In the genomic region with DNA sequence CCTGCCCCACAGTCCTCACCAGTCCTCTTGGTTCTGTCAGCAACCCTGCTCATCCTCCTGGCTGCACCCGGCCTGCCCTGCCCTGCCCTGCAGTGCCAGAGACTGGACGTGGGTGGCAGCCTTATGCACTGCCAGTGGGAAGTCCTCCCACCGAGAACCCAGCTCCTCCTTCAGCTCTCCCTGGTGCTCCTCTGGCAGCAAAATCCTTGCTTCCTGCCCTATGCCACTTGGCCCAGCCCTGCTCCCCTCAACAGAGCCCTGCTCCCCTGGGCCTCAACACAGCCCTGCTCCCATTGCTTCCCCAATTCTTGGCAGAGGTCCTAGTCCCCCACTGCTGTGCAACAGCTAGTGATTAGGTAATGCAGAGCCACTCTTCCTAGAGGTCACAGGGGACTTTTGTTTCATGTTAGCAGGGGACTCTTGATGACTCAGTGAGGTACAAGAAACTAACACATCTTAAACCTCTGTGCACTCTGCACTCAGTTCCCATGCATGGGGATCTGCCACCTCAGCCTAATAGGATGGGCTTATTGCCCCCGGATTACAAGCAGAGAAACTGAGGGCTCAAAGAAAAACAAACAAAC, we compare ENCODE assay signal across 10 cellular contexts. TPM values are rescaled to one million over a fixed set of nuclear protein-coding genes. Genes with fewer than 3 reads are reported as not detected.
DNase-seq lines count a peak whose midpoint lies in the region; ATAC-seq and TF ChIP-seq lines count a peak whose summit lies in the region.
"Had no signal": no experiment of that assay in that cellular context is flagged by ENCODE, and none has a peak within 500 bp of the region (broad histone marks: within the 10 kb centered on the region; RNA-seq: fewer than 3 reads in every experiment).

No MANE protein-coding gene starts in this region.

- POLR2A ChIA-PET in naive thymus-derived CD8-positive, alpha-beta T cell (lab: Charles Lee) = interaction anchor here (1.0 to 6.5 kb wide), 4 partner anchors 9 to 18 kb away, joined by 3 to 52 read pairs (median 6); no protein-coding TSS in a partner anchor

- no peak for TF ChIP-seq POLR2A in NB4 (IDR thresholded peaks at IDR 0.05; ENCODE audit: extremely low read depth, insufficient read length)

- no peaks in the 10 kb centered on the region for H3K4me1 Mint-ChIP-seq in GM23338
- peaks cover 18 to 59% (median 32%) of the 10 kb centered on the region in 4 donors for H3K4me1 Mint-ChIP-seq in naive thymus-derived CD8-positive, alpha-beta T cell

- no peaks in the 10 kb centered on the region for H4K20me1 ChIP-seq in GM23338 (replicated peaks; ENCODE audit: insufficient read depth)

- no peaks in the 10 kb centered on the region for H3K79me2 ChIP-seq in GM23338 (replicated peaks; ENCODE audit: insufficient read depth)

- no peak overlapping the region for H3K27ac Mint-ChIP-seq in GM23338
- peak overlapping the region in 8 of 10 donors; percentile 10 to 91 (median 56) for H3K27ac Mint-ChIP-seq in naive thymus-derived CD8-positive, alpha-beta T cell

- H3K36me3 Mint-ChIP-seq in GM23338 (ENCODE audit: low read depth) = no peaks in the 10 kb centered on the region
- H3K36me3 Mint-ChIP-seq in naive thymus-derived CD8-positive, alpha-beta T cell = no peaks in the 10 kb centered on the region

- H3K36me3 ChIP-seq in GM23338 (ENCODE audit: insufficient read depth) = no peaks in the 10 kb centered on the region; the same call in 1 of the 2 replicates
- H3K36me3 ChIP-seq in BE2C = no peaks in the 10 kb centered on the region

- no peaks in the 10 kb centered on the region; the same call in 2 of the 3 replicates for H3K9me3 Mint-ChIP-seq in GM23338
- H3K9me3 Mint-ChIP-seq in naive thymus-derived CD8-positive, alpha-beta T cell = no peaks in the 10 kb centered on the region

- TF ChIP-seq CTCF in GM23338 (conservative IDR thresholded peaks at IDR 0.05; ENCODE audit: low read depth in 2 of 2) (no peak), NB4 (IDR thresholded peaks at IDR 0.05; ENCODE audit: low read depth, low read length) (no peak), BE2C (IDR thresholded peaks at IDR 0.05; ENCODE audit: low read depth, low read length) (no peak)

- no peak overlapping the region for H2AFZ ChIP-seq in GM23338

- H3K4me2 ChIP-seq in GM23338 = no peak overlapping the region

- H3K4me3 Mint-ChIP-seq in GM23338 = no peak overlapping the region
- peak overlapping the region in 7 of 10 donors; percentile 12 to 81 (median 66) for H3K4me3 Mint-ChIP-seq in naive thymus-derived CD8-positive, alpha-beta T cell

- H3K4me3 ChIP-seq in GM23338 (no peak overlapping the region), NB4 (ENCODE audit: low read depth, low read length) (no peak overlapping the region), BE2C (ENCODE audit: low read depth, low read length) (no peak overlapping the region)

- ATAC-seq in GM18511 (IDR thresholded peaks at IDR 0.05; ENCODE audit: unreplicated experiment) (peak; percentile 97), GM23338 (peak; percentile 25; the same call in 1 of the 3 replicates)
- ATAC-seq in naive thymus-derived CD8-positive, alpha-beta T cell = peak in 1 of 2 donors; percentile 61

- no peaks in the 10 kb centered on the region for H3K9me3 ChIP-seq in BE2C

- DNase-seq in GM23338 (ENCODE audit: low spot score) (no peak), NB4 (ENCODE audit: low read depth) (peak; percentile 95), cerebellar nuclear complex (lab: John Stamatoyannopoulos, UW) (no peak), BE2C (no peak), DMS153 (lab: John Stamatoyannopoulos, UW) (no peak)
- no peak for DNase-seq in naive thymus-derived CD8-positive, alpha-beta T cell
- DNase-seq in activated effector memory CD4-positive, alpha-beta T cell treated with anti-CD3 and anti-CD28 coated beads, Interleukin-2, amount 50 U/mL, for 16 hours = no peak
- DNase-seq: left cardiac atrium had no signal

- H3F3A ChIP-seq in GM23338 (replicated peaks; ENCODE audit: low read depth) = no peaks in the 10 kb centered on the region

- H3K4me1 ChIP-seq in GM23338 (ENCODE audit: insufficient read depth) (no peaks in the 10 kb centered on the region), BE2C (no peaks in the 10 kb centered on the region)

- no peaks in the 10 kb centered on the region for H3K9me2 ChIP-seq in GM23338 (ENCODE audit: insufficient read depth)

- peaks cover 3% of the 10 kb centered on the region for H3K27me3 Mint-ChIP-seq in GM23338 (ENCODE audit: insufficient read depth, low read depth, poor library complexity)
- no peaks in the 10 kb centered on the region for H3K27me3 Mint-ChIP-seq in naive thymus-derived CD8-positive, alpha-beta T cell

- no peaks in the 10 kb centered on the region for H3K27me3 ChIP-seq in GM23338 (ENCODE audit: insufficient read depth)
- 0 out of 2 replicates have a peak, but pooled peaks cover 2% of the 10 kb centered on the region for H3K27me3 ChIP-seq in BE2C

- H3K27ac ChIP-seq in GM23338 (ENCODE audit: low read depth) = no peak overlapping the region

TF ChIP-seq in GM23338, 12 proteins besides CTCF, POLR2A, EP300 and RAD21 (continues in another document):
- TF ChIP-seq ZNF114 (CRISPR knock-in tag; IDR thresholded peaks at IDR 0.05) = no peak
- TF ChIP-seq POLR2AphosphoS5 (IDR thresholded peaks at IDR 0.05; ENCODE audit: low read depth) = no peak
- TF ChIP-seq EZH2phosphoT487 (IDR thresholded peaks at IDR 0.05; ENCODE audit: unreplicated experiment) = no peak
- no peak for TF ChIP-seq JUNB (IDR thresholded peaks at IDR 0.05; ENCODE audit: unreplicated experiment)
- TF ChIP-seq, protein P1, sequence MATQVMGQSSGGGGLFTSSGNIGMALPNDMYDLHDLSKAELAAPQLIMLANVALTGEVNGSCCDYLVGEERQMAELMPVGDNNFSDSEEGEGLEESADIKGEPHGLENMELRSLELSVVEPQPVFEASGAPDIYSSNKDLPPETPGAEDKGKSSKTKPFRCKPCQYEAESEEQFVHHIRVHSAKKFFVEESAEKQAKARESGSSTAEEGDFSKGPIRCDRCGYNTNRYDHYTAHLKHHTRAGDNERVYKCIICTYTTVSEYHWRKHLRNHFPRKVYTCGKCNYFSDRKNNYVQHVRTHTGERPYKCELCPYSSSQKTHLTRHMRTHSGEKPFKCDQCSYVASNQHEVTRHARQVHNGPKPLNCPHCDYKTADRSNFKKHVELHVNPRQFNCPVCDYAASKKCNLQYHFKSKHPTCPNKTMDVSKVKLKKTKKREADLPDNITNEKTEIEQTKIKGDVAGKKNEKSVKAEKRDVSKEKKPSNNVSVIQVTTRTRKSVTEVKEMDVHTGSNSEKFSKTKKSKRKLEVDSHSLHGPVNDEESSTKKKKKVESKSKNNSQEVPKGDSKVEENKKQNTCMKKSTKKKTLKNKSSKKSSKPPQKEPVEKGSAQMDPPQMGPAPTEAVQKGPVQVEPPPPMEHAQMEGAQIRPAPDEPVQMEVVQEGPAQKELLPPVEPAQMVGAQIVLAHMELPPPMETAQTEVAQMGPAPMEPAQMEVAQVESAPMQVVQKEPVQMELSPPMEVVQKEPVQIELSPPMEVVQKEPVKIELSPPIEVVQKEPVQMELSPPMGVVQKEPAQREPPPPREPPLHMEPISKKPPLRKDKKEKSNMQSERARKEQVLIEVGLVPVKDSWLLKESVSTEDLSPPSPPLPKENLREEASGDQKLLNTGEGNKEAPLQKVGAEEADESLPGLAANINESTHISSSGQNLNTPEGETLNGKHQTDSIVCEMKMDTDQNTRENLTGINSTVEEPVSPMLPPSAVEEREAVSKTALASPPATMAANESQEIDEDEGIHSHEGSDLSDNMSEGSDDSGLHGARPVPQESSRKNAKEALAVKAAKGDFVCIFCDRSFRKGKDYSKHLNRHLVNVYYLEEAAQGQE (IDR thresholded peaks at IDR 0.05; ENCODE audit: unreplicated experiment) = no peak
- no peak for TF ChIP-seq NANOG (IDR thresholded peaks at IDR 0.05; ENCODE audit: borderline replicate concordance)
- no peak for TF ChIP-seq STAT1 (IDR thresholded peaks at IDR 0.05; ENCODE audit: unreplicated experiment)
- no peak for TF ChIP-seq EZH2 (IDR thresholded peaks at IDR 0.05; ENCODE audit: low read depth, unreplicated experiment)
- TF ChIP-seq ZNF331 (CRISPR knock-in tag; IDR thresholded peaks at IDR 0.05; ENCODE audit: low read depth) = no peak
- TF ChIP-seq CREB1 (CRISPR knock-in tag; IDR thresholded peaks at IDR 0.05; ENCODE audit: low read depth) = no peak

RNA-seq across cellular contexts. Expression of a gene that starts 58.0 kb away (rescaled TPM):
- not detected in 2 replicates for total RNA-seq in GM23338 (2014; rRNA removed; shearing (Covaris generic))
- 0.10 TPM in 1 of 2 replicates, not detected in the other for polyA plus RNA-seq in GM23338 (2016; fragmentation: Nextera tagmentation; extraction: Ambion mirVana)
- total RNA-seq in naive thymus-derived CD8-positive, alpha-beta T cell = 10 to 100 TPM; 10.5 to 10.6 TPM
- 10 to 100 TPM in 1 of 3 donors, 1 to 10 TPM in 2; 2.8 to 11.8 (median 5.4) TPM for polyA plus RNA-seq in naive thymus-derived CD8-positive, alpha-beta T cell
- polyA plus RNA-seq in BE2C (2012; ENCODE audit: insufficient read depth, insufficient read length, low read depth) = not detected
- total RNA-seq: cerebellum had no signal

Comparison
In these comparisons a context has a peak if more than half of its experiments do, and no peak if none do; other contexts are left out.
1. RNA of a gene that starts 58.0 kb away (total RNA-seq): 10.5 to 10.6 TPM in naive thymus-derived CD8-positive, alpha-beta T cell; not detected in GM23338; every median in the first group is over 10 times any median in the second.